In genomic region chr19:11738746-11739620, GRCh38 we compare ENCODE assay signal across 8 cellular contexts. TPM values are rescaled to one million over a fixed set of nuclear protein-coding genes. Genes with fewer than 3 reads are reported as not detected.
DNase-seq lines count a peak whose midpoint lies in the region; ATAC-seq and TF ChIP-seq lines count a peak whose summit lies in the region.

Gene ZNF823 (minus strand): TSS chr19:11738946. CDS start chr19:11738819, 127 bp downstream.

- H3K27me3 Mint-ChIP-seq in T-helper 17 cell, result peaks cover 10% of the 10 kb centered on the region

- H3K27ac ChIP-seq in right atrium auricular region (peak within 1 kb of the TSS; percentile 90 to 92), prostate gland (peak within 1 kb of the TSS; percentile 87), urinary bladder (ENCODE audit: low read depth) (peak within 1 kb of the TSS; percentile 88)

- peak; percentile 92 for TF ChIP-seq POLR2A in prostate gland (IDR thresholded peaks at IDR 0.05)

- peak within 1 kb of the TSS; percentile 79 for H3K27ac Mint-ChIP-seq in T-helper 17 cell

- WGBS in prostate gland, result under 1% methylated on average over 34 of the region's 35 CpGs
- WGBS in urinary bladder, result under 1% methylated on average over 35 of the region's 35 CpGs

- peaks cover 5% of the 10 kb centered on the region for H3K36me3 Mint-ChIP-seq in T-helper 17 cell (ENCODE audit: low read depth)

- H3K9me3 ChIP-seq in T-helper 17 cell (ENCODE audit: control insufficient read depth, low read length, poor library complexity, severe bottlenecking), result no peaks in the 10 kb centered on the region
- H3K9me3 ChIP-seq in right atrium auricular region, result no peaks in the 10 kb centered on the region
- no peaks in the 10 kb centered on the region for H3K9me3 ChIP-seq in prostate gland

- peak; percentile 98 for DNase-seq in NCI-H146 treated with DMSO at 0.1 percent for 48 hours (lab: John Stamatoyannopoulos, UW; ENCODE audit: unreplicated experiment)
- DNase-seq in T-helper 17 cell, result peak; percentile 76 to 90 (median 88)
- peak; percentile 55 to 99 (median 97) for DNase-seq in anterior cingulate cortex (lab: John Stamatoyannopoulos, UW)
- peak; percentile 100 for DNase-seq in right atrium auricular region (ENCODE audit: low spot score)
- DNase-seq in prostate gland (ENCODE audit: low spot score), result peak; percentile 100

- H3K4me1 Mint-ChIP-seq in T-helper 17 cell, result peaks cover 14% of the 10 kb centered on the region

- H3K4me3 Mint-ChIP-seq in T-helper 17 cell, result peak within 1 kb of the TSS; percentile 99

- H3K4me1 ChIP-seq in right atrium auricular region (peaks cover 0 to 27% of the 10 kb centered on the region in 2 donors), prostate gland (replicated peaks) (peaks cover 4% of the 10 kb centered on the region), urinary bladder (ENCODE audit: insufficient read depth) (no peaks in the 10 kb centered on the region)

- no peaks in the 10 kb centered on the region for H3K27me3 ChIP-seq in right atrium auricular region
- H3K27me3 ChIP-seq in prostate gland (replicated peaks; ENCODE audit: insufficient read depth), result no peaks in the 10 kb centered on the region

- H3K4me3 ChIP-seq in right atrium auricular region (peak within 1 kb of the TSS; percentile 78 to 99), prostate gland (peak within 1 kb of the TSS; percentile 88 to 90), urinary bladder (ENCODE audit: low read depth, low read length) (peak within 1 kb of the TSS; percentile 76)

- TF ChIP-seq CTCF in right atrium auricular region (IDR thresholded peaks at IDR 0.05) (no peak), prostate gland (IDR thresholded peaks at IDR 0.05) (no peak)

- H3K36me3 ChIP-seq in right atrium auricular region (no peaks in the 10 kb centered on the region), prostate gland (no peaks in the 10 kb centered on the region), urinary bladder (ENCODE audit: insufficient read depth) (no peaks in the 10 kb centered on the region)

- intact Hi-C loops in prostate gland (cut with DNase I), result no loop called here

- ATAC-seq in GM18498 (IDR thresholded peaks at IDR 0.05; ENCODE audit: unreplicated experiment) (peak; percentile 95), HG02884 (IDR thresholded peaks at IDR 0.05; ENCODE audit: unreplicated experiment) (peak; percentile 96), T-helper 17 cell (peak; percentile 100)

RNA-seq across cellular contexts. Expression of gene ZNF823, which starts in this region (rescaled TPM):
- total RNA-seq in T-helper 17 cell (1 to 10 TPM; 1.7 to 2.4 TPM), right atrium auricular region (1 to 10 TPM; 2.6 to 4.0 TPM), prostate gland (1 to 10 TPM; 3.5 to 5.9 TPM), urinary bladder (35.1 TPM)
- polyA plus RNA-seq in urinary bladder, result 3.5 TPM

Comparison
In these comparisons a context has a peak if more than half of its experiments do, and no peak if none do; other contexts are left out.
1. Peak in every context shown above with its lines: DNase-seq, ATAC-seq, H3K4me3 ChIP-seq and H3K27ac ChIP-seq.